ENCODE assay signal across 11 cellular contexts in genomic region chr1:229478852-229479251, GRCh38. TPM values are rescaled to one million over a fixed set of nuclear protein-coding genes. Genes with fewer than 3 reads are reported as not detected.
DNase-seq lines count a peak whose midpoint lies in the region; ATAC-seq lines count a peak whose summit lies in the region.
"Had no signal": no experiment of that assay in that cellular context is flagged by ENCODE, and none has a peak within 500 bp of the region (broad histone marks: within the 10 kb centered on the region; RNA-seq: fewer than 3 reads in every experiment).

No MANE protein-coding gene starts in this region.

- peak overlapping the region; percentile 95 for H3K27ac Mint-ChIP-seq in stimulated activated naive B cell treated with anti-CD40 and anti-IgM and Interleukin-4, amounts not matched to agents 10 μg/mL and 1 μg/mL and 100 μg/mL, for 72 hours
- no peak overlapping the region for H3K27ac Mint-ChIP-seq in activated CD4-positive, alpha-beta T cell treated with anti-CD3 and anti-CD28 coated beads, Interleukin-2, amount 10 ng/mL, durations not matched to agents 24 days and 14 days

- ATAC-seq in HG02642 (IDR thresholded peaks at IDR 0.05; ENCODE audit: poor library complexity, unreplicated experiment): peak; percentile 68
- ATAC-seq in HG03571 (IDR thresholded peaks at IDR 0.05; ENCODE audit: unreplicated experiment): peak; percentile 76
- ATAC-seq in stimulated activated naive B cell treated with anti-CD40 and anti-IgM and Interleukin-4, amounts not matched to agents 10 μg/mL and 1 μg/mL and 100 μg/mL, for 72 hours (replicated peaks): peak; percentile 74 to 77

- H3K4me3 Mint-ChIP-seq in stimulated activated naive B cell treated with anti-CD40 and anti-IgM and Interleukin-4, amounts not matched to agents 10 μg/mL and 1 μg/mL and 100 μg/mL, for 72 hours: peak overlapping the region; percentile 10 to 43
- no peak overlapping the region for H3K4me3 Mint-ChIP-seq in activated CD4-positive, alpha-beta T cell treated with anti-CD3 and anti-CD28 coated beads, Interleukin-2, amount 10 ng/mL, durations not matched to agents 24 days and 14 days

- peaks cover 35 to 57% of the 10 kb centered on the region in 2 donors for H3K4me1 Mint-ChIP-seq in stimulated activated naive B cell treated with anti-CD40 and anti-IgM and Interleukin-4, amounts not matched to agents 10 μg/mL and 1 μg/mL and 100 μg/mL, for 72 hours
- peaks cover 7% of the 10 kb centered on the region for H3K4me1 Mint-ChIP-seq in activated CD4-positive, alpha-beta T cell treated with anti-CD3 and anti-CD28 coated beads, Interleukin-2, amount 10 ng/mL, durations not matched to agents 24 days and 14 days

- H3K27me3 Mint-ChIP-seq in stimulated activated naive B cell treated with anti-CD40 and anti-IgM and Interleukin-4, amounts not matched to agents 10 μg/mL and 1 μg/mL and 100 μg/mL, for 72 hours: no peaks in the 10 kb centered on the region
- no peaks in the 10 kb centered on the region for H3K27me3 Mint-ChIP-seq in activated CD4-positive, alpha-beta T cell treated with anti-CD3 and anti-CD28 coated beads, Interleukin-2, amount 10 ng/mL, durations not matched to agents 24 days and 14 days

- intact Hi-C loops in activated CD4-positive, alpha-beta T cell treated with anti-CD3 and anti-CD28 coated beads, Interleukin-2, amount 10 ng/mL, durations not matched to agents 24 days and 14 days (cut with micrococcal nuclease): no loop called here

- DNase-seq in NCI-H2171 treated with DMSO at 0.1 percent for 48 hours (lab: John Stamatoyannopoulos, UW) (peak; percentile 3), NCI-H2171 (lab: John Stamatoyannopoulos, UW) (no peak), SKM-1 treated with dmso at 0.1 percent for 144 hours (lab: John Stamatoyannopoulos, UW; ENCODE audit: unreplicated experiment) (no peak)
- DNase-seq in stimulated activated naive B cell treated with anti-CD40 and anti-IgM and Interleukin-4, amounts not matched to agents 10 μg/mL and 1 μg/mL and 100 μg/mL, for 72 hours: peak; percentile 40
- no peak for DNase-seq in activated CD4-positive, alpha-beta T cell treated with anti-CD3 and anti-CD28 coated beads, Interleukin-2, amount 10 ng/mL, durations not matched to agents 24 days and 14 days
- DNase-seq in activated CD4-positive, alpha-beta T cell treated with anti-CD3 and anti-CD28 coated beads, Interleukin-2, amount 50 U/mL, for 1 hour: no peak
- DNase-seq: NCI-H524 treated with DMSO at 0.1 percent for 48 hours had no signal

- peaks cover 44 to 54% of the 10 kb centered on the region in 2 donors for H3K36me3 Mint-ChIP-seq in stimulated activated naive B cell treated with anti-CD40 and anti-IgM and Interleukin-4, amounts not matched to agents 10 μg/mL and 1 μg/mL and 100 μg/mL, for 72 hours
- peaks cover 55% of the 10 kb centered on the region for H3K36me3 Mint-ChIP-seq in activated CD4-positive, alpha-beta T cell treated with anti-CD3 and anti-CD28 coated beads, Interleukin-2, amount 10 ng/mL, durations not matched to agents 24 days and 14 days (ENCODE audit: low read depth)

- no peaks in the 10 kb centered on the region for H3K9me3 Mint-ChIP-seq in stimulated activated naive B cell treated with anti-CD40 and anti-IgM and Interleukin-4, amounts not matched to agents 10 μg/mL and 1 μg/mL and 100 μg/mL, for 72 hours
- H3K9me3 Mint-ChIP-seq in activated CD4-positive, alpha-beta T cell treated with anti-CD3 and anti-CD28 coated beads, Interleukin-2, amount 10 ng/mL, durations not matched to agents 24 days and 14 days: no peaks in the 10 kb centered on the region

RNA-seq across cellular contexts. Expression of gene NUP133, which starts 29.3 kb away (rescaled TPM):
- 52.3 and 52.9 TPM in 2 replicates for total RNA-seq in activated CD4-positive, alpha-beta T cell treated with anti-CD3 and anti-CD28 coated beads, Interleukin-2, amount 10 ng/mL, durations not matched to agents 24 days and 14 days

RNA-seq across cellular contexts. Expression of gene ACTA1, which starts 45.0 kb away (rescaled TPM):
- total RNA-seq in activated CD4-positive, alpha-beta T cell treated with anti-CD3 and anti-CD28 coated beads, Interleukin-2, amount 10 ng/mL, durations not matched to agents 24 days and 14 days: not detected in 2 replicates
- total RNA-seq: epithelial cell of proximal tubule, pulmonary artery endothelial cell had no signal

Comparison
In these comparisons a context has a peak if more than half of its experiments do, and no peak if none do; other contexts are left out.
1. DNase-seq: peak in NCI-H2171 treated with DMSO at 0.1 percent for 48 hours (single experiment) and stimulated activated naive B cell treated with anti-CD40 and anti-IgM and Interleukin-4, amounts not matched to agents 10 μg/mL and 1 μg/mL and 100 μg/mL, for 72 hours (single experiment); none in NCI-H2171 (single experiment), activated CD4-positive, alpha-beta T cell treated with anti-CD3 and anti-CD28 coated beads, Interleukin-2, amount 10 ng/mL, durations not matched to agents 24 days and 14 days (single experiment), activated CD4-positive, alpha-beta T cell treated with anti-CD3 and anti-CD28 coated beads, Interleukin-2, amount 50 U/mL, for 1 hour (single experiment) and SKM-1 treated with dmso at 0.1 percent for 144 hours (single experiment).
2. Peak in every context shown above with its lines, with median percentiles within 50 percentile points of each other: ATAC-seq.